ENCODE assay signal across 10 cellular contexts in genomic region chr9:106420511-106420944, GRCh38.
A peak's percentile ranks its signal among the peaks of the same experiment; 100 is the strongest.
DNase-seq lines count a peak whose midpoint lies in the region; ATAC-seq and TF ChIP-seq lines count a peak whose summit lies in the region.
"Had no signal": no experiment of that assay in that cellular context is flagged by ENCODE, and none has a peak within 500 bp of the region (broad histone marks: within the 10 kb centered on the region; RNA-seq: fewer than 3 reads in every experiment).

No MANE protein-coding gene starts in this region.

- 46 to 58% (median 54%) methylated on average over 4 of the region's 4 CpGs for WGBS in psoas muscle, 3 donors

- in situ Hi-C loops in G401 (cut with HindIII; ENCODE audit: low sequenced_read_pairs) = no loop called here

- H3K4me1 Mint-ChIP-seq in nephron = peaks cover 26% of the 10 kb centered on the region

- no peaks in the 10 kb centered on the region for H3K36me3 Mint-ChIP-seq in nephron (ENCODE audit: low read depth)

- no peak overlapping the region for H3K4me3 Mint-ChIP-seq in nephron

- no peaks in the 10 kb centered on the region for H3K9me3 Mint-ChIP-seq in nephron

- H3K27me3 Mint-ChIP-seq in nephron (ENCODE audit: low read depth) = no peaks in the 10 kb centered on the region

- H3K27me3 ChIP-seq in psoas muscle (ENCODE audit: insufficient read depth in 3 of 3, low read length in 2 of 3) = no peaks in the 10 kb centered on the region
- H3K27me3 ChIP-seq in dorsolateral prefrontal cortex = peaks cover 0 to 3% (median 0%) of the 10 kb centered on the region in 45 donors
- H3K27me3 ChIP-seq in WERI-Rb-1 (ENCODE audit: insufficient read depth, low read depth, severe bottlenecking) = no peaks in the 10 kb centered on the region
- H3K27me3 ChIP-seq: ovary had no signal

- ATAC-seq in GM18868 (IDR thresholded peaks at IDR 0.05; ENCODE audit: unreplicated experiment) (peak; percentile 75), HG02759 (IDR thresholded peaks at IDR 0.05; ENCODE audit: unreplicated experiment) (peak; percentile 75), psoas muscle (no peak)

- H3K27ac Mint-ChIP-seq in nephron = peak overlapping the region; percentile 56 to 89 (median 83)

- no peak overlapping the region for H3K27ac ChIP-seq in psoas muscle
- no peak overlapping the region for H3K27ac ChIP-seq in dorsolateral prefrontal cortex
- no peak overlapping the region for H3K27ac ChIP-seq in WERI-Rb-1
- H3K27ac ChIP-seq: ovary had no signal

- peak; percentile 41 for DNase-seq in OCI-M1 (lab: John Stamatoyannopoulos, UW)
- no peak for DNase-seq in psoas muscle
- no peak for DNase-seq in dorsolateral prefrontal cortex
- DNase-seq in G401 (ENCODE audit: low spot score) = no peak
- DNase-seq in WERI-Rb-1 = no peak
- DNase-seq: NCI-H1105, ovary had no signal

- H3K9me3 ChIP-seq in psoas muscle (no peaks in the 10 kb centered on the region), WERI-Rb-1 (ENCODE audit: severe bottlenecking) (no peaks in the 10 kb centered on the region)
- H3K9me3 ChIP-seq: ovary had no signal

- intact Hi-C loops in psoas muscle (cut with DNase I) = no loop called here
- intact Hi-C loops in dorsolateral prefrontal cortex (cut with DNase I) = no loop called here

- H3K4me3 ChIP-seq in psoas muscle = no peak overlapping the region
- H3K4me3 ChIP-seq in dorsolateral prefrontal cortex = no peak overlapping the region
- H3K4me3 ChIP-seq in WERI-Rb-1 (ENCODE audit: low read depth, low read length) = no peak overlapping the region
- H3K4me3 ChIP-seq: ovary had no signal

- H3K36me3 ChIP-seq in psoas muscle (ENCODE audit: insufficient read depth in 1 of 2, low read depth in 1 of 2) (no peaks in the 10 kb centered on the region), WERI-Rb-1 (no peaks in the 10 kb centered on the region)
- H3K36me3 ChIP-seq: ovary had no signal

- TF ChIP-seq CTCF in nephron (IDR thresholded peaks at IDR 0.05; ENCODE audit: unreplicated experiment in 3 of 3) (no peak), psoas muscle (IDR thresholded peaks at IDR 0.05) (no peak), dorsolateral prefrontal cortex (IDR thresholded peaks at IDR 0.05 in 54 of 56, conservative IDR thresholded peaks at IDR 0.05 in 2 of 56; ENCODE audit: low read depth in 1 of 56, partially characterized antibody in 56 of 56) (no peak), WERI-Rb-1 (IDR thresholded peaks at IDR 0.05; ENCODE audit: low read depth, low read length) (no peak)

- no peaks in the 10 kb centered on the region for H3K4me1 ChIP-seq in psoas muscle

Comparison
In these comparisons a context has a peak if more than half of its experiments do, and no peak if none do; other contexts are left out.
1. ATAC-seq: peak in GM18868 (single experiment) and HG02759 (single experiment); none in psoas muscle (0 of 4).